Comparison of ENCODE assay signal across 30 cellular contexts in the genomic region with DNA sequence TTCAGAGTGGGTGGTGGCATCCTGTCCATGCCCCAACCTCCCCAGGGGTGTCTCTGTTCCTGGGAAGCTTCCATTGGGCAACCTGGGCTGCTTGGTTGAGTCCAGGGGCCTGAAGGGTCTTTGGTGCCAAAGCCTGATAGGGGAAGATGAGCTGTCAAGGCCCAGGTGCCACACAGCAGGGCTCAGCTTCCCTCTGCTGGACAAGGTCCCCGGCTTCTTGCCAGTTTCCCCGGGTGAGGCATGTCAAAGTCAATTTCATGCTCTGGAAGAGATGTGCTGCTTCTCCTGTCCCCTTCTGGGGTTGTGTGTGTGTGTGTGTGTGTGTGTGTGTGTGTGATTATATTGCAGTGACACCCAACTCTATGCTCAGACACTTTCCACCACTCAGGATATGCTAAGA.
"Had no signal": no experiment of that assay in that cellular context is flagged by ENCODE, and none has a peak within 500 bp of the region (broad histone marks: within the 10 kb centered on the region; RNA-seq: fewer than 3 reads in every experiment).

No MANE protein-coding gene starts in this region.

- ATAC-seq: activated CD8-positive, alpha-beta T cell treated with anti-CD3 and anti-CD28 coated beads for 36 hours; PC-3 had no signal

- H3K9ac ChIP-seq: SK-N-SH had no signal

- H3K4me3 ChIP-seq: MG63, Peyer's patch, SJSA1 had no signal

- H3K4me2 ChIP-seq: SK-N-SH had no signal

- H3K4me1 ChIP-seq: Peyer's patch, SJSA1 had no signal

- H3K9me3 ChIP-seq: MG63, Peyer's patch, SJSA1, SK-N-SH had no signal

- H3K36me3 ChIP-seq: brain microvascular endothelial cell, MG63, Peyer's patch, SJSA1 had no signal

- H3K27me3 ChIP-seq: brain microvascular endothelial cell, MG63, Peyer's patch had no signal

- DNase-seq: activated CD4-positive, alpha-beta T cell treated with anti-CD3 and anti-CD28 coated beads, Interleukin-2, amount 10 ng/mL, durations not matched to agents 24 days and 14 days; activated CD4-positive, alpha-beta T cell treated with anti-CD3 and anti-CD28 coated beads, Interleukin-2, amount 50 U/mL, for 4 hours; activated effector memory CD4-positive, alpha-beta T cell treated with anti-CD3 and anti-CD28 coated beads, Interleukin-2, amount 50 U/mL, for 16 hours; activated naive CD4-positive, alpha-beta T cell; activated naive CD4-positive, alpha-beta T cell treated with anti-CD3 and anti-CD28 coated beads, Interleukin-2, amount 50 U/mL, for 16 hours; activated naive CD8-positive, alpha-beta T cell treated with anti-CD3 and anti-CD28 coated beads for 36 hours; activated T-cell treated with anti-CD3 and anti-CD28 coated beads, Interleukin-2, amount 50 U/mL, for 1 hour; amniotic stem cell; aorta; brain microvascular endothelial cell; central memory CD4-positive, alpha-beta T cell; Kasumi-1; KG1; MG63; NCI-H1048; NCI-H1105 treated with DMSO at 0.1 percent for 48 hours; NCI-H1436 treated with DMSO at 0.1 percent for 48 hours; NCI-H1694 treated with DMSO at 0.1 percent for 48 hours; NCI-H2029; NCI-H345; NCI-H510A treated with DMSO at 0.1 percent for 48 hours; NCI-H526 treated with DMSO at 0.1 percent for 48 hours; NCI-H774; PC-3; Peyer's patch; RPMI8226; SHP77 treated with DMSO at 0.1 percent for 48 hours; SK-N-SH had no signal

- H3K27ac ChIP-seq: brain microvascular endothelial cell, Peyer's patch, SJSA1 had no signal
